1 cellular context compared by ENCODE assay signal in genomic region chr12:13376627-13377373, GRCh38.
TF ChIP-seq lines count a peak whose summit lies in the region.

No MANE protein-coding gene starts in this region.

TF ChIP-seq in H1, 55 proteins besides CTCF, POLR2A, EP300 and RAD21:
- no peak for TF ChIP-seq MAX (IDR thresholded peaks at IDR 0.05)
- no peak for TF ChIP-seq RNF2 (IDR thresholded peaks at IDR 0.05; ENCODE audit: borderline replicate concordance, low read depth, low read length, missing control alignments, poor library complexity, severe bottlenecking)
- no peak for TF ChIP-seq HDAC2 (IDR thresholded peaks at IDR 0.05; ENCODE audit: borderline replicate concordance in 1 of 2, low read depth in 2 of 2, low read length in 2 of 2)
- no peak for TF ChIP-seq EGR1 (IDR thresholded peaks at IDR 0.05; ENCODE audit: borderline replicate concordance, low read depth, low read length)
- no peak for TF ChIP-seq RFX5 (IDR thresholded peaks at IDR 0.05; ENCODE audit: borderline replicate concordance, low read depth, low read length)
- TF ChIP-seq ATF2 (IDR thresholded peaks at IDR 0.05; ENCODE audit: low read length) = no peak
- no peak for TF ChIP-seq NANOG (IDR thresholded peaks at IDR 0.05; ENCODE audit: insufficient read depth, low read depth, low read length, poor library complexity, severe bottlenecking)
- TF ChIP-seq SIRT6 (IDR thresholded peaks at IDR 0.05; ENCODE audit: low read length) = no peak
- TF ChIP-seq NRF1 (IDR thresholded peaks at IDR 0.05; ENCODE audit: low read depth, low read length) = no peak
- no peak for TF ChIP-seq CREB1 (IDR thresholded peaks at IDR 0.05)
- TF ChIP-seq BCL11A (IDR thresholded peaks at IDR 0.05; ENCODE audit: low read depth in 2 of 2, low read length in 2 of 2) = no peak
- no peak for TF ChIP-seq TCF12 (IDR thresholded peaks at IDR 0.05; ENCODE audit: low read depth, low read length)
- no peak for TF ChIP-seq CBX5 (IDR thresholded peaks at IDR 0.05; ENCODE audit: low read depth, low read length)
- no peak for TF ChIP-seq CEBPB (IDR thresholded peaks at IDR 0.05; ENCODE audit: low read depth, low read length)
- TF ChIP-seq KDM5A (IDR thresholded peaks at IDR 0.05; ENCODE audit: low read length) = no peak
- no peak for TF ChIP-seq USF2 (IDR thresholded peaks at IDR 0.05; ENCODE audit: low read length)
- no peak for TF ChIP-seq TEAD4 (IDR thresholded peaks at IDR 0.05; ENCODE audit: low read depth, low read length)
- TF ChIP-seq ASH2L (IDR thresholded peaks at IDR 0.05; ENCODE audit: low read length) = no peak
- no peak for TF ChIP-seq YY1 (IDR thresholded peaks at IDR 0.05; ENCODE audit: low read depth, low read length)
- TF ChIP-seq CTBP2 (IDR thresholded peaks at IDR 0.05; ENCODE audit: borderline replicate concordance, insufficient read depth, insufficient read length, low read length) = no peak
